8 cellular contexts compared by ENCODE assay signal in genomic region chr15:23467110-23467600, GRCh38. TPM values are rescaled to one million over a fixed set of nuclear protein-coding genes. Genes with fewer than 3 reads are reported as not detected.
A peak's percentile ranks its signal among the peaks of the same experiment; 100 is the strongest.
DNase-seq lines count a peak whose midpoint lies in the region; ATAC-seq, FAIRE-seq and TF ChIP-seq lines count a peak whose summit lies in the region.

No MANE protein-coding gene starts in this region.

- TF ChIP-seq CTCF in CD14-positive monocyte (IDR thresholded peaks at IDR 0.05) = no peak

- no peaks in the 10 kb centered on the region for H3K9me3 Mint-ChIP-seq in CD14-positive monocyte

- H3K27ac Mint-ChIP-seq in CD14-positive monocyte = no peak overlapping the region

- intact Hi-C loops in CD14-positive monocyte (cut with micrococcal nuclease) = no loop called here

- H3K4me3 Mint-ChIP-seq in CD14-positive monocyte = no peak overlapping the region

- H3K4me1 Mint-ChIP-seq in CD14-positive monocyte = no peaks in the 10 kb centered on the region

- peak; percentile 78 for FAIRE-seq in TTC549 (lab: Jason Lieb, UNC)

- in situ Hi-C loops in Caki2 (cut with HindIII; ENCODE audit: low pct_unique_long_range_greater_than_20kb, low sequenced_read_pairs) = no loop called here

- H3K27me3 Mint-ChIP-seq in CD14-positive monocyte (ENCODE audit: low read depth in 3 of 3) = peaks cover 0 to 2% (median 2%) of the 10 kb centered on the region in 3 donors

- H3K36me3 Mint-ChIP-seq in CD14-positive monocyte = no peaks in the 10 kb centered on the region

- no peak for ATAC-seq in GM21723 (IDR thresholded peaks at IDR 0.05; ENCODE audit: unreplicated experiment)

- peak; percentile 35 for DNase-seq in Caki2 (ENCODE audit: low read depth)
- DNase-seq in HuH-7 (ENCODE audit: low spot score) = peak; percentile 33
- DNase-seq in iPS-NIHi11 (ENCODE audit: low spot score) = peak; percentile 7
- no peak for DNase-seq in CD14-positive monocyte (ENCODE audit: low spot score)
- DNase-seq in mesenteric fat pad (ENCODE audit: low spot score) = no peak
- DNase-seq in NCI-H2107 treated with DMSO at 0.1 percent for 48 hours (lab: John Stamatoyannopoulos, UW; ENCODE audit: unreplicated experiment) = no peak

RNA-seq across cellular contexts. Expression of gene GOLGA6L2, which starts 20.1 kb away (rescaled TPM):
- not detected in 2 replicates for total RNA-seq in Caki2 (2014; rRNA removed; shearing (Covaris generic); ENCODE audit: low replicate concordance)
- polyA plus RNA-seq in CD14-positive monocyte = not detected
- not detected for total RNA-seq in mesenteric fat pad

Comparison
In these comparisons a context has a peak if more than half of its experiments do, and no peak if none do; other contexts are left out.
1. DNase-seq: peak in Caki2 (single experiment), HuH-7 (single experiment) and iPS-NIHi11 (single experiment); none in CD14-positive monocyte (single experiment), mesenteric fat pad (single experiment) and NCI-H2107 treated with DMSO at 0.1 percent for 48 hours (single experiment).